In the genomic region with DNA sequence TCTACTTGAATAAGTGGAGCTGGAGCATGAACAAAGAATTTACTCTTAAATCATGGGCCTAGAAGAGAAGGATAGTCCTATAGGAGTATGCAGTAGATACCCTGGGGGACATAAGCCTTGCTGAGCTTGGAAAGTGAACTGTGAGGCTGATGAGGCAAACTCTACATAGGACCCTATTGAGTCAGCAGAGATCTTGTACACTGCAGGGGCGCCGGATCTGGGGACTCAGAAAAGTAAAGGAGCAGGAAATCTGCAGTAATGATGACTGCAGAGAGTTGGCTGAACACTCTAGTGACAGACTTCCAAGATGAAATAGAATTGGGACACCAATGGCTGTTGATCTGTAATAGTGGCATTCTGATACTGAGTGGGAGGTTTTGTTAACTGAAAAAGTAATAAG, we compare ENCODE assay signal across 7 cellular contexts.
"Had no signal": no experiment of that assay in that cellular context is flagged by ENCODE, and none has a peak within 500 bp of the region (broad histone marks: within the 10 kb centered on the region; RNA-seq: fewer than 3 reads in every experiment).

No MANE protein-coding gene starts in this region.

- H3K36me3 Mint-ChIP-seq: IgD-negative memory B cell had no signal

- H3K4me1 Mint-ChIP-seq: IgD-negative memory B cell had no signal

- H3K9ac ChIP-seq: KMS-11 had no signal

- H3K4me2 ChIP-seq: KMS-11 had no signal

- ATAC-seq: HepG2 had no signal

- H3K27me3 Mint-ChIP-seq: IgD-negative memory B cell had no signal

- DNase-seq: GOT3, H9, HCEC 1CT, KBM-7 had no signal

- H3K27ac Mint-ChIP-seq: IgD-negative memory B cell had no signal

- H3K4me3 Mint-ChIP-seq: H9, IgD-negative memory B cell had no signal

- H3K27ac ChIP-seq: KMS-11 had no signal
